ENCODE assay signal across 22 cellular contexts in the genomic region with DNA sequence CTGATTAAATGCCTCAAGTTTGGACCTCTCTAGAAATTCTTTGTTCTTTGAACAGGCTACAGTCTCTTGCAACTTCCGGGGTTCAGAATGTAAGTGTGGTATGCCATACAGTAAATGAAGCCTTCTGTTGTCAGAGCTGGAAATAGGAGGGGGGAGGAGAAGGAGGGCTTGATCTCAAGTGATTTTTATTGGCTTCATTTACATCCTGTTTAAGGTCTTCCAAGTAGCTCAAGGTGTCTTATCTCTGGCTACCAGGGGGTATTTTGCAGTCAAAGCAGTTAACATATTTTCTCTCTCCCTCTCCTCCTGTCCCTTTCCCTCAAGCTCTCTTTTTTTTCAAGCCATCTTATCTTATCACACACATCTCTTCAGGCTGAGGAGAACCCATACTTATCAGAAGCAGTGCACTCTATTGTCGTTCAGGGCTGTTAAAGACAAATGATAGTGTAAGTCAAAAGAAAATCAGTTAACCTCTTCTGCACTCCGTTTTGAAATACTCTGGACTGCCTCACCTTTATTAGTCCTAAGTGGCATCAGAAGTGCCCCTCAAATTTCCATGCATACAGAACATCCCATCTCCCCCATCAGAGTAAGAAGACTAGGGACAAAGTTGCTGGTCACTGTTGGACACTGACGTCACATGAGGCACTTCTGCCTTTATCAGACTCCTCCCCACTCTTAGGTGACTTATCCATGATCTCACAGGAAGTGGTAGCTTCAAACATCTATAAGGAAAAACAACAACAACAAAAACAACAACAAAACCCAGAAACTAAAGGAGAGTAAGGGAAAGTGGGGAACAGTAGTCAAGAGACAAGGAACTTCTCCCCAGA.
DNase-seq lines count a peak whose midpoint lies in the region; ATAC-seq, FAIRE-seq and TF ChIP-seq lines count a peak whose summit lies in the region.
"Had no signal": no experiment of that assay in that cellular context is flagged by ENCODE, and none has a peak within 500 bp of the region (broad histone marks: within the 10 kb centered on the region; RNA-seq: fewer than 3 reads in every experiment).

No MANE protein-coding gene starts in this region.

- peak overlapping the region; percentile 56 for H3K9ac ChIP-seq in endothelial cell of umbilical vein (replicated peaks; ENCODE audit: extremely low read depth, insufficient read depth, low read length)

- H4K20me1 ChIP-seq in endothelial cell of umbilical vein (replicated peaks; ENCODE audit: control insufficient read depth, extremely low read depth, insufficient read depth, low read length), result no peaks in the 10 kb centered on the region

- H3K36me3 ChIP-seq in endothelial cell of umbilical vein (ENCODE audit: control insufficient read depth in 2 of 2, extremely low read depth in 1 of 2, insufficient read depth in 2 of 2, low read length in 2 of 2) (no peaks in the 10 kb centered on the region), spleen (no peaks in the 10 kb centered on the region)
- H3K36me3 ChIP-seq: colonic mucosa had no signal

- peak overlapping the region; percentile 33 for H3K4me2 ChIP-seq in endothelial cell of umbilical vein (ENCODE audit: insufficient read depth, low read length)

- 26% methylated on average over 4 of the region's 4 CpGs for WGBS in right cardiac atrium
- WGBS in spleen, 5 donors, result 9 to 20% (median 15%) methylated on average over 4 of the region's 4 CpGs

- POLR2A ChIA-PET in endothelial cell of umbilical vein (lab: Charles Lee), result interaction anchor here (0.7 to 1.2 kb wide), 3 partner anchors 20 to 408 kb away, joined by 3 to 5 read pairs (median 5); no protein-coding TSS in a partner anchor

- no peak overlapping the region for H3K27ac ChIP-seq in right cardiac atrium (ENCODE audit: low read length)
- peak overlapping the region; percentile 19 for H3K27ac ChIP-seq in endothelial cell of umbilical vein (ENCODE audit: insufficient read depth, low read depth, low read length)
- H3K27ac ChIP-seq in spleen, result peak overlapping the region; percentile 20 to 71 (median 51)
- H3K27ac ChIP-seq: colonic mucosa, epithelial cell of prostate, RWPE1 had no signal

- intact Hi-C loops in right cardiac atrium (cut with DNase I), result loop anchor here in 1 of 4 donors (10.0 kb wide), 2 partner anchors 45 to 105 kb away; no protein-coding TSS in a partner anchor
- intact Hi-C loops in cardiac septum (cut with DNase I), result no loop called here
- intact Hi-C loops in endothelial cell of umbilical vein (cut with micrococcal nuclease), result no loop called here
- intact Hi-C loops in spleen (cut with DNase I; ENCODE audit: low total_unique reads), result no loop called here

- H3K9me3 ChIP-seq in right cardiac atrium (ENCODE audit: control insufficient read depth, low read length), result no peaks in the 10 kb centered on the region
- H3K9me3 ChIP-seq in endothelial cell of umbilical vein (replicated peaks; ENCODE audit: control insufficient read depth, insufficient read depth, low read length), result no peaks in the 10 kb centered on the region
- no peaks in the 10 kb centered on the region for H3K9me3 ChIP-seq in spleen
- H3K9me3 ChIP-seq: colonic mucosa had no signal

- TF ChIP-seq POLR2A in endothelial cell of umbilical vein (IDR thresholded peaks at IDR 0.05; ENCODE audit: low read depth, low read length), result peak; percentile 69
- no peak for TF ChIP-seq POLR2A in spleen (IDR thresholded peaks at IDR 0.05)

- H3K4me1 ChIP-seq in right cardiac atrium (ENCODE audit: control insufficient read depth, insufficient read depth, low read length) (peaks cover 4% of the 10 kb centered on the region), endothelial cell of umbilical vein (ENCODE audit: control insufficient read depth, extremely low read depth, insufficient read depth, low read length) (peaks cover 60% of the 10 kb centered on the region), spleen (peaks cover 0 to 31% (median 14%) of the 10 kb centered on the region in 6 donors)
- H3K4me1 ChIP-seq: colonic mucosa had no signal

- no peak for TF ChIP-seq CTCF in endothelial cell of umbilical vein (IDR thresholded peaks at IDR 0.05; ENCODE audit: extremely low read depth in 1 of 2, insufficient read depth in 1 of 2, low read depth in 1 of 2, low read length in 2 of 2)
- TF ChIP-seq CTCF in spleen (IDR thresholded peaks at IDR 0.05 in 8 of 11, conservative IDR thresholded peaks at IDR 0.05 in 3 of 11), result no peak

- no peaks in the 10 kb centered on the region for H3K9me1 ChIP-seq in endothelial cell of umbilical vein (replicated peaks; ENCODE audit: control insufficient read depth, extremely low read depth, insufficient read depth, low read length)

- H3K79me2 ChIP-seq in endothelial cell of umbilical vein (ENCODE audit: control insufficient read depth, insufficient read depth, low read length), result peaks cover 49% of the 10 kb centered on the region

- H2AFZ ChIP-seq in endothelial cell of umbilical vein (ENCODE audit: low read depth, low read length), result no peak overlapping the region

- dilution Hi-C loops in endothelial cell of umbilical vein (cut with MboI; ENCODE audit: extremely low pct_ligation_motif_present, low sequenced_read_pairs), result no loop called here

- H3K4me3 ChIP-seq in right cardiac atrium (ENCODE audit: low read length) (no peak overlapping the region), endothelial cell of umbilical vein (replicated peaks in 1 of 3; ENCODE audit: insufficient read depth in 1 of 3, low read depth in 1 of 3, low read length in 3 of 3) (no peak overlapping the region), spleen (no peak overlapping the region)
- H3K4me3 ChIP-seq: colonic mucosa had no signal

- H3K27me3 ChIP-seq in right cardiac atrium (ENCODE audit: control insufficient read depth, insufficient read depth) (no peaks in the 10 kb centered on the region), endothelial cell of umbilical vein (ENCODE audit: control insufficient read depth in 2 of 2, insufficient read depth in 2 of 2, low read length in 2 of 2) (no peaks in the 10 kb centered on the region), spleen (replicated peaks in 1 of 7) (no peaks in the 10 kb centered on the region)
- H3K27me3 ChIP-seq: colonic mucosa had no signal

- peak; percentile 41 to 48 for ATAC-seq in right cardiac atrium
- ATAC-seq in HG03025 (IDR thresholded peaks at IDR 0.05; ENCODE audit: low FRiP score, unreplicated experiment), result no peak
- ATAC-seq: activated CD4-positive, CD25-positive, alpha-beta regulatory T cell treated with anti-CD3 and anti-CD28 coated beads, Interleukin-2, amount 50 U/mL, for 24 hours; activated CD8-positive, alpha-beta memory T cell treated with anti-CD3 and anti-CD28 coated beads, Interleukin-2, amount 10 ng/mL, durations not matched to agents 7 days and 5 days; sciatic nerve; T-helper 17 cell had no signal

- FAIRE-seq in endothelial cell of umbilical vein (lab: Jason Lieb, UNC), result peak; percentile 73
- FAIRE-seq: GM18507, islet of Langerhans had no signal

- CTCF ChIA-PET in endothelial cell of umbilical vein (lab: Charles Lee), result interaction anchor here (0.5 to 2.8 kb wide), 15 partner anchors 10 to 112 kb away, joined by 3 to 16 read pairs (median 4); a partner anchor contains a TSS

- no TSS peak for BruUV-seq in endothelial cell of umbilical vein (replicated peaks; lab: Mats Ljungman, UMichigan)

- DNase-seq in right cardiac atrium, result no peak
- DNase-seq in cardiac septum (ENCODE audit: low spot score), result no peak
- DNase-seq in OCI-M2 (lab: John Stamatoyannopoulos, UW; ENCODE audit: unreplicated experiment), result peak; percentile 28
- DNase-seq in endothelial cell of umbilical vein (ENCODE audit: low read depth, low spot score), result peak; percentile 91
- no peak for DNase-seq in spleen
- no peak for DNase-seq in MV-4-11 (lab: John Stamatoyannopoulos, UW)
- no peak for DNase-seq in iPS-NIHi7 (ENCODE audit: extremely low spot score)
- DNase-seq: activated CD8-positive, alpha-beta memory T cell treated with anti-CD3 and anti-CD28 coated beads, Interleukin-2, amount 10 ng/mL, durations not matched to agents 7 days and 5 days; activated effector memory CD4-positive, alpha-beta T cell treated with Interleukin-2 at 50 U/mL for 16 hours; colonic mucosa; midbrain; NCI-H2107; NCI-H748 treated with DMSO at 0.1 percent for 48 hours; stimulated activated CD4-positive, alpha-beta T cell treated with anti-CD3 and anti-CD28 coated beads, Interleukin-1b, Interleukin-23, amount 100 ng/mL, for 48 hours; T-helper 17 cell had no signal

TF ChIP-seq in endothelial cell of umbilical vein, 7 proteins besides CTCF, POLR2A, EP300 and RAD21:
- TF ChIP-seq POLR2AphosphoS5 (IDR thresholded peaks at IDR 0.05; ENCODE audit: insufficient read depth, low read depth, low read length) (peak; percentile 41), EZH2 (IDR thresholded peaks at IDR 0.05; ENCODE audit: borderline replicate concordance, low read depth, low read length, severe bottlenecking) (no peak), MYC (IDR thresholded peaks at IDR 0.05; ENCODE audit: low read depth, low read length) (no peak), GATA2 (IDR thresholded peaks at IDR 0.05; ENCODE audit: insufficient read depth, insufficient read length, low read depth, low read length) (peak; percentile 82), FOS (IDR thresholded peaks at IDR 0.05; ENCODE audit: borderline replicate concordance, insufficient read depth, low read length) (no peak), JUN (IDR thresholded peaks at IDR 0.05; ENCODE audit: borderline replicate concordance, insufficient read depth, insufficient read length, low read depth) (no peak)

Comparison
In these comparisons a context has a peak if more than half of its experiments do, and no peak if none do; other contexts are left out.
1. DNase-seq: peak in OCI-M2 (single experiment) and endothelial cell of umbilical vein (single experiment); none in right cardiac atrium (0 of 3), cardiac septum (single experiment), spleen (single experiment), MV-4-11 (single experiment) and iPS-NIHi7 (single experiment).